In the genomic region with DNA sequence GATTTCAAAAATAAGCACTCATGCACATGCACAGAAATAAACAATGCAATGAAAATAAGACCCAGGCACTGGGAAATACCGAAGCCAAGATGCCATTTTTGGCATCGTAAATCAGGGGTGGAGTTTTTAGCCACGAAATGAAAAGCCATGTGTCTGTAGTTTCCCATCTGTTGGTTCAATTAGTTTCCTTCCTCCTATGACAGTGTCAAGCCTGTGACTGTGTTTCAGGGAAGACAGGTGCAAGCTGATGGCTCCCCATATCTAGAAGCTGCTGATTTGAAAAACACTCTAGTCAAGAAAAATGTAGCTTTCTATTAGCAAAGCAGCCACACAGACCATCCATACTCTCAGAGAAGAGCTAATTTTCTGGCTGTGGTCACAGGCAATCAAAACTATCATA, we compare ENCODE assay signal across 14 cellular contexts.
DNase-seq lines count a peak whose midpoint lies in the region; ATAC-seq and TF ChIP-seq lines count a peak whose summit lies in the region.
"Had no signal": no experiment of that assay in that cellular context is flagged by ENCODE, and none has a peak within 500 bp of the region (broad histone marks: within the 10 kb centered on the region; RNA-seq: fewer than 3 reads in every experiment).

No MANE protein-coding gene starts in this region.

- H3K4me3 Mint-ChIP-seq in glutamatergic neuron (ENCODE audit: unreplicated experiment), result peak overlapping the region; percentile 66
- no peak overlapping the region for H3K4me3 Mint-ChIP-seq in MCF 10A (ENCODE audit: unreplicated experiment)
- H3K4me3 Mint-ChIP-seq: activated naive CD8-positive, alpha-beta T cell treated with anti-CD3 and anti-CD28 coated beads, Interleukin-2, amount 10 ng/mL, durations not matched to agents 7 days and 5 days; neural progenitor cell; stimulated activated effector memory CD8-positive, alpha-beta T cell treated with anti-CD3 and anti-CD28 coated beads, Interleukin-12 subunit alpha, Interleukin-12 subunit beta, amount 100 ng/mL, for 72 hours had no signal

- POLR2A ChIA-PET in MCF 10A (lab: Yijun Ruan, JAX), result interaction anchor here (0.5 kb wide), 1 partner anchor 194 kb away, joined by 4 read pairs; no protein-coding TSS in a partner anchor

- TF ChIP-seq CTCF in MM.1S (IDR thresholded peaks at IDR 0.05; ENCODE audit: low read length), result no peak
- no peak for TF ChIP-seq CTCF in glutamatergic neuron (IDR thresholded peaks at IDR 0.05; ENCODE audit: partially characterized antibody, unreplicated experiment)
- TF ChIP-seq CTCF in MCF 10A (IDR thresholded peaks at IDR 0.05; ENCODE audit: unreplicated experiment), result no peak

- no peaks in the 10 kb centered on the region for H3K27me3 ChIP-seq in MM.1S (replicated peaks; ENCODE audit: insufficient read depth, low read length)
- H3K27me3 ChIP-seq: neural progenitor cell had no signal

- no peaks in the 10 kb centered on the region for H4K20me1 ChIP-seq in MM.1S (ENCODE audit: insufficient read depth, low read length)

- H3K36me3 Mint-ChIP-seq in glutamatergic neuron (ENCODE audit: unreplicated experiment) (no peaks in the 10 kb centered on the region), MCF 10A (ENCODE audit: insufficient read depth, unreplicated experiment) (no peaks in the 10 kb centered on the region)
- H3K36me3 Mint-ChIP-seq: activated naive CD8-positive, alpha-beta T cell treated with anti-CD3 and anti-CD28 coated beads, Interleukin-2, amount 10 ng/mL, durations not matched to agents 7 days and 5 days; neural progenitor cell; stimulated activated effector memory CD8-positive, alpha-beta T cell treated with anti-CD3 and anti-CD28 coated beads, Interleukin-12 subunit alpha, Interleukin-12 subunit beta, amount 100 ng/mL, for 72 hours had no signal

- peak overlapping the region; percentile 99 for H3K27ac ChIP-seq in MM.1S (ENCODE audit: low read length)
- H3K27ac ChIP-seq: 22Rv1, neural progenitor cell had no signal

- peak overlapping the region; percentile 90 for H3K27ac Mint-ChIP-seq in glutamatergic neuron (ENCODE audit: unreplicated experiment)
- no peak overlapping the region for H3K27ac Mint-ChIP-seq in MCF 10A (ENCODE audit: low read depth, unreplicated experiment)
- H3K27ac Mint-ChIP-seq: activated naive CD8-positive, alpha-beta T cell treated with anti-CD3 and anti-CD28 coated beads, Interleukin-2, amount 10 ng/mL, durations not matched to agents 7 days and 5 days; neural progenitor cell; stimulated activated effector memory CD8-positive, alpha-beta T cell treated with anti-CD3 and anti-CD28 coated beads, Interleukin-12 subunit alpha, Interleukin-12 subunit beta, amount 100 ng/mL, for 72 hours had no signal

- H3K9me2 ChIP-seq in MM.1S (replicated peaks; ENCODE audit: insufficient read depth, low read length), result no peaks in the 10 kb centered on the region

- H3K36me3 ChIP-seq in MM.1S (replicated peaks; ENCODE audit: insufficient read depth, low read length), result no peaks in the 10 kb centered on the region
- H3K36me3 ChIP-seq: neural progenitor cell had no signal

- H3K9me3 Mint-ChIP-seq in glutamatergic neuron (ENCODE audit: unreplicated experiment) (peaks cover 6% of the 10 kb centered on the region), MCF 10A (ENCODE audit: unreplicated experiment) (no peaks in the 10 kb centered on the region)
- H3K9me3 Mint-ChIP-seq: activated naive CD8-positive, alpha-beta T cell treated with anti-CD3 and anti-CD28 coated beads, Interleukin-2, amount 10 ng/mL, durations not matched to agents 7 days and 5 days; neural progenitor cell; stimulated activated effector memory CD8-positive, alpha-beta T cell treated with anti-CD3 and anti-CD28 coated beads, Interleukin-12 subunit alpha, Interleukin-12 subunit beta, amount 100 ng/mL, for 72 hours had no signal

- no peaks in the 10 kb centered on the region for H3K79me2 ChIP-seq in MM.1S (ENCODE audit: low read length)

- CTCF ChIA-PET in MCF 10A (lab: Yijun Ruan, JAX), result interaction anchor here (0.6 to 1.0 kb wide), 6 partner anchors 9 to 1172 kb away, joined by 3 to 4 read pairs (median 3); no protein-coding TSS in a partner anchor

- H3K4me2 ChIP-seq in MM.1S (ENCODE audit: low read depth, low read length), result peak overlapping the region; percentile 50
- H3K4me2 ChIP-seq: neural progenitor cell had no signal

- H3K27me3 Mint-ChIP-seq in glutamatergic neuron (ENCODE audit: unreplicated experiment) (no peaks in the 10 kb centered on the region), MCF 10A (ENCODE audit: insufficient read depth, unreplicated experiment) (peaks cover 19% of the 10 kb centered on the region)

- H3K4me1 Mint-ChIP-seq in glutamatergic neuron (ENCODE audit: low read depth, unreplicated experiment) (peaks cover 53% of the 10 kb centered on the region), MCF 10A (ENCODE audit: insufficient read depth, unreplicated experiment) (peaks cover 11% of the 10 kb centered on the region)
- H3K4me1 Mint-ChIP-seq: activated naive CD8-positive, alpha-beta T cell treated with anti-CD3 and anti-CD28 coated beads, Interleukin-2, amount 10 ng/mL, durations not matched to agents 7 days and 5 days; stimulated activated effector memory CD8-positive, alpha-beta T cell treated with anti-CD3 and anti-CD28 coated beads, Interleukin-12 subunit alpha, Interleukin-12 subunit beta, amount 100 ng/mL, for 72 hours had no signal

- H3K9ac ChIP-seq in MM.1S (ENCODE audit: low read length), result peak overlapping the region; percentile 70
- H3K9ac ChIP-seq: neural progenitor cell had no signal

- peak overlapping the region; percentile 35 for H2AFZ ChIP-seq in MM.1S (ENCODE audit: low read length)

- no peaks in the 10 kb centered on the region for H3K9me3 ChIP-seq in MM.1S (replicated peaks; ENCODE audit: insufficient read depth, low read length)

- peaks cover 54% of the 10 kb centered on the region for H3F3A ChIP-seq in MM.1S (ENCODE audit: insufficient read depth, low read length)

- peak; percentile 38 for ATAC-seq in GM21825 (IDR thresholded peaks at IDR 0.05; ENCODE audit: unreplicated experiment)
- ATAC-seq: stimulated activated effector memory CD8-positive, alpha-beta T cell treated with anti-CD3 and anti-CD28 coated beads, Interleukin-12 subunit alpha, Interleukin-12 subunit beta, amount 100 ng/mL, for 72 hours had no signal

- no TSS peak for BruUV-seq in MCF 10A (replicated peaks; lab: Mats Ljungman, UMichigan)

- peaks cover 60% of the 10 kb centered on the region for H3K4me1 ChIP-seq in MM.1S (ENCODE audit: low read length)

- DNase-seq in DMS153 (lab: John Stamatoyannopoulos, UW), result peak; percentile 17
- DNase-seq in DMS153 treated with DMSO at 0.1 percent for 48 hours (lab: John Stamatoyannopoulos, UW; ENCODE audit: unreplicated experiment), result no peak
- DNase-seq in MM.1S, result peak; percentile 91
- DNase-seq in glutamatergic neuron, result no peak
- no peak for DNase-seq in midbrain (lab: John Stamatoyannopoulos, UW)
- DNase-seq in MCF 10A (ENCODE audit: unreplicated experiment), result no peak
- no peak for DNase-seq in HuH-7.5 (ENCODE audit: low spot score)
- DNase-seq: activated naive CD8-positive, alpha-beta T cell treated with anti-CD3 and anti-CD28 coated beads, Interleukin-2, amount 10 ng/mL, durations not matched to agents 7 days and 5 days; dermis blood vessel endothelial cell; T-helper 2 cell had no signal

- peak overlapping the region; percentile 8; the same call in 1 of the 2 replicates for H3K4me3 ChIP-seq in MM.1S (ENCODE audit: low read length)
- H3K4me3 ChIP-seq: neural progenitor cell had no signal

- intact Hi-C loops in MCF 10A (cut with micrococcal nuclease), result no loop called here

Comparison
In these comparisons a context has a peak if more than half of its experiments do, and no peak if none do; other contexts are left out.
1. DNase-seq: peak in DMS153 (single experiment) and MM.1S (single experiment); none in DMS153 treated with DMSO at 0.1 percent for 48 hours (single experiment), glutamatergic neuron (single experiment), midbrain (single experiment), MCF 10A (single experiment) and HuH-7.5 (single experiment).